ENCODE assay signal across 1 cellular context in genomic region chr19:16342002-16342715, GRCh38.
TF ChIP-seq lines count a peak whose summit lies in the region.

No MANE protein-coding gene starts in this region.

TF ChIP-seq in WTC11, 78 proteins besides CTCF, POLR2A, EP300 and RAD21 (continued from another document):
- TF ChIP-seq NR2C2 (CRISPR knock-in tag; IDR thresholded peaks at IDR 0.05): no peak
- no peak for TF ChIP-seq ELF4 (CRISPR knock-in tag; IDR thresholded peaks at IDR 0.05; ENCODE audit: low read depth)
- no peak for TF ChIP-seq ATF6 (CRISPR knock-in tag; IDR thresholded peaks at IDR 0.05)
- TF ChIP-seq ZNF317 (CRISPR knock-in tag; IDR thresholded peaks at IDR 0.05; ENCODE audit: borderline replicate concordance, low read depth): no peak
- no peak for TF ChIP-seq TCF7 (CRISPR knock-in tag; IDR thresholded peaks at IDR 0.05; ENCODE audit: low read depth)
